Comparison of ENCODE assay signal across 32 cellular contexts in genomic region chr6:22222469-22222868, GRCh38.
DNase-seq lines count a peak whose midpoint lies in the region; ATAC-seq and TF ChIP-seq lines count a peak whose summit lies in the region.
"Had no signal": no experiment of that assay in that cellular context is flagged by ENCODE, and none has a peak within 500 bp of the region (broad histone marks: within the 10 kb centered on the region; RNA-seq: fewer than 3 reads in every experiment).

No MANE protein-coding gene starts in this region.

- H3K9me3 Mint-ChIP-seq in endodermal cell = peaks cover 1% of the 10 kb centered on the region
- H3K9me3 Mint-ChIP-seq: activated CD4-positive, alpha-beta T cell treated with anti-CD3 and anti-CD28 coated beads, Interleukin-2, amount 10 ng/mL, durations not matched to agents 7 days and 5 days; natural killer cell had no signal

- WGBS in endodermal cell (ENCODE audit: insufficient coverage in 1 of 2, insufficient read length in 1 of 2), 2 experiments = 50 to 78% methylated on average over 1 to 6 of the region's 6 CpGs

- no peak for TF ChIP-seq CTCF in endodermal cell (conservative IDR thresholded peaks at IDR 0.05)

- no peaks in the 10 kb centered on the region for H3K4me1 ChIP-seq in endodermal cell (ENCODE audit: control insufficient read depth, insufficient read depth, low read length)
- H3K4me1 ChIP-seq: lower lobe of right lung, upper lobe of left lung had no signal

- no peaks in the 10 kb centered on the region for H3K27me3 ChIP-seq in endodermal cell (ENCODE audit: control insufficient read depth, insufficient read depth, low read length, poor library complexity, severe bottlenecking)
- H3K27me3 ChIP-seq: ovary, upper lobe of left lung had no signal

- no peak overlapping the region for H3K4me3 ChIP-seq in endodermal cell (ENCODE audit: low read length)
- H3K4me3 ChIP-seq: GM23248, lower lobe of right lung, mucosa of descending colon, ovary, upper lobe of left lung had no signal

- no peak overlapping the region for H3K27ac Mint-ChIP-seq in endodermal cell
- H3K27ac Mint-ChIP-seq: activated CD4-positive, alpha-beta T cell treated with anti-CD3 and anti-CD28 coated beads, Interleukin-2, amount 10 ng/mL, durations not matched to agents 7 days and 5 days; activated naive CD8-positive, alpha-beta T cell; natural killer cell; stimulated activated memory B cell treated with anti-CD40 and anti-IgM and Interleukin-4, amounts not matched to agents 10 μg/mL and 1 μg/mL and 100 μg/mL, for 72 hours had no signal

- DNase-seq in ELF-1 (ENCODE audit: low read depth, low spot score) (peak; percentile 25), NCI-H82 treated with DMSO at 0.1 percent for 48 hours (lab: John Stamatoyannopoulos, UW; ENCODE audit: unreplicated experiment) (peak; percentile 25), endodermal cell (peak; percentile 75), islet precursor cell (peak; percentile 59), DMS79 treated with DMSO at 0.1 percent for 48 hours (lab: John Stamatoyannopoulos, UW) (no peak), SKM-1 (lab: John Stamatoyannopoulos, UW; ENCODE audit: unreplicated experiment) (no peak)
- DNase-seq: activated CD4-positive, alpha-beta T cell treated with anti-CD3 and anti-CD28 coated beads, Interleukin-2, amount 10 ng/mL, durations not matched to agents 7 days and 5 days; activated effector memory CD4-positive, alpha-beta T cell treated with Interleukin-2 at 50 U/mL for 16 hours; activated T-cell treated with anti-CD3 and anti-CD28 coated beads, Interleukin-2, amount 50 U/mL, for 1 hour; anterior cingulate cortex; C1 segment of cervical spinal cord; COR-L47; effector CD4-positive, alpha-beta T cell; GF-D8; GM23248; hippocampal formation; KBM-7; lower lobe of right lung; mucosa of descending colon; natural killer cell; NCI-H1105; NCI-H187 treated with DMSO at 0.1 percent for 48 hours; NCI-H526 treated with DMSO at 0.1 percent for 48 hours; ovary; stimulated activated CD4-positive, alpha-beta T cell treated with anti-CD3 and anti-CD28 coated beads, Interleukin-15, amount 100 ng/mL, for 24 hours; T-helper 9 cell; upper lobe of left lung had no signal

- H3K27ac ChIP-seq in endodermal cell (ENCODE audit: low read depth, low read length) = no peak overlapping the region
- H3K27ac ChIP-seq: 22Rv1, GM23248, lower lobe of right lung, ovary, upper lobe of left lung had no signal

- no peak overlapping the region for H3K9ac ChIP-seq in endodermal cell (ENCODE audit: extremely low read depth, low read length, poor library complexity, severe bottlenecking)
- H3K9ac ChIP-seq: GM23248 had no signal

- ATAC-seq in GM21786 (IDR thresholded peaks at IDR 0.05; ENCODE audit: unreplicated experiment) (no peak), GM21529 (IDR thresholded peaks at IDR 0.05; ENCODE audit: unreplicated experiment) (no peak)
- ATAC-seq: lower lobe of right lung; mucosa of descending colon; natural killer cell; stimulated activated memory B cell treated with anti-CD40 and anti-IgM and Interleukin-4, amounts not matched to agents 10 μg/mL and 1 μg/mL and 100 μg/mL, for 72 hours had no signal

- H3K9me3 ChIP-seq in endodermal cell (ENCODE audit: control insufficient read depth, low read length) = no peaks in the 10 kb centered on the region
- H3K9me3 ChIP-seq: lower lobe of right lung, mucosa of descending colon, ovary, upper lobe of left lung had no signal

- no peaks in the 10 kb centered on the region for H3K36me3 ChIP-seq in endodermal cell (ENCODE audit: control insufficient read depth, insufficient read depth, low read length)
- H3K36me3 ChIP-seq: lower lobe of right lung, ovary, upper lobe of left lung had no signal

- H3K36me3 Mint-ChIP-seq in endodermal cell (ENCODE audit: low read depth) = no peaks in the 10 kb centered on the region
- H3K36me3 Mint-ChIP-seq: activated naive CD8-positive, alpha-beta T cell; natural killer cell; stimulated activated memory B cell treated with anti-CD40 and anti-IgM and Interleukin-4, amounts not matched to agents 10 μg/mL and 1 μg/mL and 100 μg/mL, for 72 hours had no signal

- peak overlapping the region; percentile 33 for H3K4me3 Mint-ChIP-seq in endodermal cell
- H3K4me3 Mint-ChIP-seq: activated CD4-positive, alpha-beta T cell treated with anti-CD3 and anti-CD28 coated beads, Interleukin-2, amount 10 ng/mL, durations not matched to agents 7 days and 5 days; activated naive CD8-positive, alpha-beta T cell; natural killer cell; stimulated activated memory B cell treated with anti-CD40 and anti-IgM and Interleukin-4, amounts not matched to agents 10 μg/mL and 1 μg/mL and 100 μg/mL, for 72 hours had no signal

- H3K27me3 Mint-ChIP-seq in endodermal cell (ENCODE audit: insufficient read depth) = no peaks in the 10 kb centered on the region
- H3K27me3 Mint-ChIP-seq: activated CD4-positive, alpha-beta T cell treated with anti-CD3 and anti-CD28 coated beads, Interleukin-2, amount 10 ng/mL, durations not matched to agents 7 days and 5 days; activated naive CD8-positive, alpha-beta T cell; stimulated activated memory B cell treated with anti-CD40 and anti-IgM and Interleukin-4, amounts not matched to agents 10 μg/mL and 1 μg/mL and 100 μg/mL, for 72 hours had no signal

- peaks cover 11% of the 10 kb centered on the region for H3K4me1 Mint-ChIP-seq in endodermal cell
- H3K4me1 Mint-ChIP-seq: activated CD4-positive, alpha-beta T cell treated with anti-CD3 and anti-CD28 coated beads, Interleukin-2, amount 10 ng/mL, durations not matched to agents 7 days and 5 days; natural killer cell; stimulated activated memory B cell treated with anti-CD40 and anti-IgM and Interleukin-4, amounts not matched to agents 10 μg/mL and 1 μg/mL and 100 μg/mL, for 72 hours had no signal

Comparison
In these comparisons a context has a peak if more than half of its experiments do, and no peak if none do; other contexts are left out.
1. DNase-seq: peak in ELF-1 (single experiment), NCI-H82 treated with DMSO at 0.1 percent for 48 hours (single experiment), endodermal cell (single experiment) and islet precursor cell (single experiment); none in DMS79 treated with DMSO at 0.1 percent for 48 hours (single experiment) and SKM-1 (single experiment).